In the genomic region with DNA sequence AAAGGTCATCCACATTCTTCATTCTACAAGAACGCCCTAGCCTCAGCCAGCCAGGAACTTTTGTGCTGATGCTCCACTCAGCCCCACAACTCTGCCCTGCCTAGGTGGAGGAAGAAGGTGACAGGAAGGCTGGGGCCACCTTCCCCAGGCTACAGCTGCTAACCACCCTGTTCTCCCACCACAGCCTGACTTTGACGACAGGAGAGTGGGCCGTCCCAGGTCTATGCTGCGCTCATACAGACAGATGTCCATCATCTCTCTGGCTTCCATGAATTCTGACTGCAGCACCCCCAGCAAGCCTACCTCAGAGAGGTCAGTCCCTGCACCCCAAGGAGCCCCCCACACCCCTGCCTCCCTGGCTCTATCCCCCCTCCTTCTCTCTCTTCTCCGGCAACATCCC, we compare ENCODE assay signal across 34 cellular contexts. TPM values are rescaled to one million over a fixed set of nuclear protein-coding genes. Genes with fewer than 3 reads are reported as not detected.
"Had no signal": no experiment of that assay in that cellular context is flagged by ENCODE, and none has a peak within 500 bp of the region (broad histone marks: within the 10 kb centered on the region; RNA-seq: fewer than 3 reads in every experiment).

No MANE protein-coding gene starts in this region.

- H3K27ac Mint-ChIP-seq: natural killer cell treated with Interleukin-12 subunit alpha and Interleukin-12 subunit beta and Interleukin-15 and Interleukin-18, amount 100 ng/mL, for 72 hours; stimulated activated naive B cell treated with anti-CD40 and anti-IgM and Interleukin-4, amounts not matched to agents 10 μg/mL and 1 μg/mL and 100 μg/mL, for 72 hours; stimulated activated naive CD8-positive, alpha-beta T cell treated with anti-CD3 and anti-CD28 coated beads, Interleukin-15, Interleukin-2, amounts not matched to agents 100 ng/mL and 50 ng/mL, for 24 hours; type B pancreatic cell had no signal

- H3K4me3 ChIP-seq: heart left ventricle, left ventricle myocardium inferior, lung, mucosa of descending colon, psoas muscle, right lobe of liver, smooth muscle cell, tibial nerve, uterus had no signal

- H3K4me1 ChIP-seq: heart left ventricle, left ventricle myocardium inferior, parathyroid adenoma, psoas muscle, right lobe of liver, tibial nerve, uterus had no signal

- H3K36me3 Mint-ChIP-seq: type B pancreatic cell had no signal

- ATAC-seq: heart left ventricle; mucosa of descending colon; naive thymus-derived CD4-positive, alpha-beta T cell; natural killer cell treated with Interleukin-12 subunit alpha and Interleukin-12 subunit beta and Interleukin-15 and Interleukin-18, amount 100 ng/mL, for 72 hours; psoas muscle; right lobe of liver; stimulated activated naive B cell treated with anti-CD40 and anti-IgM and Interleukin-4, amounts not matched to agents 10 μg/mL and 1 μg/mL and 100 μg/mL, for 72 hours had no signal

- H3K27me3 ChIP-seq: right lobe of liver, tibial nerve, uterus had no signal

- H3K27me3 Mint-ChIP-seq: naive thymus-derived CD4-positive, alpha-beta T cell; natural killer cell treated with Interleukin-12 subunit alpha and Interleukin-12 subunit beta and Interleukin-15 and Interleukin-18, amount 100 ng/mL, for 72 hours; stimulated activated naive B cell treated with anti-CD40 and anti-IgM and Interleukin-4, amounts not matched to agents 10 μg/mL and 1 μg/mL and 100 μg/mL, for 72 hours; stimulated activated naive CD8-positive, alpha-beta T cell treated with anti-CD3 and anti-CD28 coated beads, Interleukin-15, Interleukin-2, amounts not matched to agents 100 ng/mL and 50 ng/mL, for 24 hours had no signal

- H3K9me3 ChIP-seq: heart left ventricle, left ventricle myocardium inferior, mucosa of descending colon, psoas muscle, right lobe of liver, tibial nerve, uterus had no signal

- H3K36me3 ChIP-seq: left ventricle myocardium inferior, right lobe of liver, tibial nerve, uterus had no signal

- H3K27ac ChIP-seq: heart left ventricle, left ventricle myocardium inferior, parathyroid adenoma, psoas muscle, right lobe of liver, tibial nerve, uterus had no signal

- H3K9me3 Mint-ChIP-seq: immature natural killer cell; naive thymus-derived CD4-positive, alpha-beta T cell; natural killer cell treated with Interleukin-12 subunit alpha and Interleukin-12 subunit beta and Interleukin-15 and Interleukin-18, amount 100 ng/mL, for 72 hours; stimulated activated naive B cell treated with anti-CD40 and anti-IgM and Interleukin-4, amounts not matched to agents 10 μg/mL and 1 μg/mL and 100 μg/mL, for 72 hours; stimulated activated naive CD8-positive, alpha-beta T cell treated with anti-CD3 and anti-CD28 coated beads, Interleukin-15, Interleukin-2, amounts not matched to agents 100 ng/mL and 50 ng/mL, for 24 hours; type B pancreatic cell had no signal

- H3K4me1 Mint-ChIP-seq: immature natural killer cell; naive thymus-derived CD4-positive, alpha-beta T cell; stimulated activated naive B cell treated with anti-CD40 and anti-IgM and Interleukin-4, amounts not matched to agents 10 μg/mL and 1 μg/mL and 100 μg/mL, for 72 hours had no signal

- H3K4me3 Mint-ChIP-seq: immature natural killer cell; naive thymus-derived CD4-positive, alpha-beta T cell; natural killer cell treated with Interleukin-12 subunit alpha and Interleukin-12 subunit beta and Interleukin-15 and Interleukin-18, amount 100 ng/mL, for 72 hours; stimulated activated naive B cell treated with anti-CD40 and anti-IgM and Interleukin-4, amounts not matched to agents 10 μg/mL and 1 μg/mL and 100 μg/mL, for 72 hours; stimulated activated naive CD8-positive, alpha-beta T cell treated with anti-CD3 and anti-CD28 coated beads, Interleukin-15, Interleukin-2, amounts not matched to agents 100 ng/mL and 50 ng/mL, for 24 hours; type B pancreatic cell had no signal

- FAIRE-seq: islet of Langerhans had no signal

- DNase-seq: heart left ventricle; hypothalamus; immature natural killer cell; left ventricle myocardium inferior; midbrain; mucosa of descending colon; naive thymus-derived CD4-positive, alpha-beta T cell; nucleus accumbens; psoas muscle; stimulated activated CD4-positive, alpha-beta T cell treated with anti-CD3 and anti-CD28 coated beads, Interleukin-1b, Interleukin-23, amount 100 ng/mL, for 48 hours; stimulated activated CD4-positive, alpha-beta T cell treated with anti-CD3 and anti-CD28 coated beads, Interleukin-2, amount 100 ng/mL, for 48 hours; stimulated activated CD4-positive, alpha-beta T cell treated with anti-CD3 and anti-CD28 coated beads, Interleukin-4, amount 100 ng/mL, for 4 hours; stimulated activated CD8-positive, alpha-beta memory T cell treated with anti-CD3 and anti-CD28 coated beads, Interleukin-4, amount 100 ng/mL, for 48 hours; stimulated activated naive B cell treated with anti-CD40 and anti-IgM and Interleukin-4, amounts not matched to agents 10 μg/mL and 1 μg/mL and 100 μg/mL, for 72 hours; substantia nigra; uterus had no signal

RNA-seq across cellular contexts. Expression of a gene that starts 28.2 kb away (rescaled TPM):
- total RNA-seq: heart left ventricle, kidney epithelial cell, left ventricle myocardium inferior, lung, mesenteric fat pad, myocyte, osteoblast, posterior vena cava, psoas muscle, right lobe of liver, skeletal muscle tissue, smooth muscle cell, temporal lobe, ureter, uterus had no signal
- polyA plus RNA-seq: heart left ventricle; immature natural killer cell; naive thymus-derived CD4-positive, alpha-beta T cell; neural cell; psoas muscle; smooth muscle cell had no signal
